ENCODE assay signal across 12 cellular contexts in genomic region chr1:214558002-214558770, GRCh38. TPM values are rescaled to one million over a fixed set of nuclear protein-coding genes. Genes with fewer than 3 reads are reported as not detected.
DNase-seq lines count a peak whose midpoint lies in the region; ATAC-seq and TF ChIP-seq lines count a peak whose summit lies in the region.
"Had no signal": no experiment of that assay in that cellular context is flagged by ENCODE, and none has a peak within 500 bp of the region (broad histone marks: within the 10 kb centered on the region; RNA-seq: fewer than 3 reads in every experiment).

No MANE protein-coding gene starts in this region.

- no peaks in the 10 kb centered on the region for H3K36me3 Mint-ChIP-seq in activated T-cell treated with anti-CD3 and anti-CD28 coated beads, Interleukin-2, amount 50 U/mL, for 72 hours (ENCODE audit: insufficient read depth in 2 of 2)
- H3K36me3 Mint-ChIP-seq in activated T-cell treated with anti-CD3 and anti-CD28 coated beads, Interleukin-2, amount 50 U/mL, for 24 hours (ENCODE audit: low read depth): no peaks in the 10 kb centered on the region
- H3K36me3 Mint-ChIP-seq: naive thymus-derived CD8-positive, alpha-beta T cell had no signal

- peak in 1 of 2 donors; percentile 15 for DNase-seq in activated T-cell treated with anti-CD3 and anti-CD28 coated beads, Interleukin-2, amount 50 U/mL, for 72 hours
- DNase-seq in activated T-cell treated with anti-CD3 and anti-CD28 coated beads, Interleukin-2, amount 50 U/mL, for 24 hours: no peak
- DNase-seq in LHCN-M2 (ENCODE audit: low read depth): peak; percentile 97
- DNase-seq in epithelial cell of esophagus (ENCODE audit: low read depth): peak; percentile 86
- peak; percentile 77 for DNase-seq in stromal cell of bone marrow (ENCODE audit: low read depth)
- DNase-seq in vagina (ENCODE audit: extremely low spot score in 2 of 2): no peak
- DNase-seq in stimulated activated CD4-positive, alpha-beta T cell treated with anti-CD3 and anti-CD28 coated beads, Interleukin-4, amount 100 ng/mL, for 4 hours: no peak
- DNase-seq in NCI-H748 (lab: John Stamatoyannopoulos, UW; ENCODE audit: unreplicated experiment): no peak
- DNase-seq: activated CD4-positive, alpha-beta T cell treated with anti-CD3 and anti-CD28 coated beads, Interleukin-2, amount 50 U/mL, for 4 hours; effector CD8-positive, alpha-beta T cell; naive thymus-derived CD8-positive, alpha-beta T cell had no signal

- intact Hi-C loops in vagina (cut with DNase I): loop anchor here (10.0 kb wide), 1 partner anchor 273 kb away; the partner anchor contains the start of gene SMYD2

- no peaks in the 10 kb centered on the region for H3K27me3 ChIP-seq in vagina
- H3K27me3 ChIP-seq: BLaER1 had no signal

- no peak for TF ChIP-seq POLR2A in vagina (IDR thresholded peaks at IDR 0.05)

- no peak overlapping the region for H3K27ac Mint-ChIP-seq in activated T-cell treated with anti-CD3 and anti-CD28 coated beads, Interleukin-2, amount 50 U/mL, for 72 hours
- no peak overlapping the region for H3K27ac Mint-ChIP-seq in activated T-cell treated with anti-CD3 and anti-CD28 coated beads, Interleukin-2, amount 50 U/mL, for 24 hours
- H3K27ac Mint-ChIP-seq: naive thymus-derived CD8-positive, alpha-beta T cell had no signal

- no peaks in the 10 kb centered on the region for H3K9me3 ChIP-seq in vagina
- H3K9me3 ChIP-seq: BLaER1 had no signal

- H3K4me3 Mint-ChIP-seq in activated T-cell treated with anti-CD3 and anti-CD28 coated beads, Interleukin-2, amount 50 U/mL, for 72 hours: no peak overlapping the region
- no peak overlapping the region for H3K4me3 Mint-ChIP-seq in activated T-cell treated with anti-CD3 and anti-CD28 coated beads, Interleukin-2, amount 50 U/mL, for 24 hours
- H3K4me3 Mint-ChIP-seq: naive thymus-derived CD8-positive, alpha-beta T cell had no signal

- H3K9me3 Mint-ChIP-seq in activated T-cell treated with anti-CD3 and anti-CD28 coated beads, Interleukin-2, amount 50 U/mL, for 72 hours: no peaks in the 10 kb centered on the region
- H3K9me3 Mint-ChIP-seq in activated T-cell treated with anti-CD3 and anti-CD28 coated beads, Interleukin-2, amount 50 U/mL, for 24 hours: no peaks in the 10 kb centered on the region
- H3K9me3 Mint-ChIP-seq: naive thymus-derived CD8-positive, alpha-beta T cell had no signal

- H3K4me1 ChIP-seq in vagina: no peaks in the 10 kb centered on the region
- H3K4me1 ChIP-seq: BLaER1 had no signal

- no peak overlapping the region for H3K27ac ChIP-seq in vagina
- H3K27ac ChIP-seq: BLaER1 had no signal

- H3K4me1 Mint-ChIP-seq in activated T-cell treated with anti-CD3 and anti-CD28 coated beads, Interleukin-2, amount 50 U/mL, for 72 hours (ENCODE audit: low read depth): peaks cover 8% of the 10 kb centered on the region
- peaks cover 2% of the 10 kb centered on the region for H3K4me1 Mint-ChIP-seq in activated T-cell treated with anti-CD3 and anti-CD28 coated beads, Interleukin-2, amount 50 U/mL, for 24 hours (ENCODE audit: low read depth)
- H3K4me1 Mint-ChIP-seq: naive thymus-derived CD8-positive, alpha-beta T cell had no signal

- H3K27me3 Mint-ChIP-seq in activated T-cell treated with anti-CD3 and anti-CD28 coated beads, Interleukin-2, amount 50 U/mL, for 72 hours (ENCODE audit: low read depth): peaks cover 50% of the 10 kb centered on the region
- H3K27me3 Mint-ChIP-seq in activated T-cell treated with anti-CD3 and anti-CD28 coated beads, Interleukin-2, amount 50 U/mL, for 24 hours: peaks cover 49% of the 10 kb centered on the region

- H3K36me3 ChIP-seq in vagina: no peaks in the 10 kb centered on the region
- H3K36me3 ChIP-seq: BLaER1 had no signal

- TF ChIP-seq CTCF in epithelial cell of esophagus (IDR thresholded peaks at IDR 0.05; ENCODE audit: insufficient read depth, low read depth, low read length, missing control alignments) (no peak), vagina (IDR thresholded peaks at IDR 0.05) (no peak)

- H3K4me3 ChIP-seq in epithelial cell of esophagus (ENCODE audit: low read length) (no peak overlapping the region), vagina (no peak overlapping the region)
- H3K4me3 ChIP-seq: BLaER1 had no signal

- ATAC-seq in activated T-cell treated with anti-CD3 and anti-CD28 coated beads, Interleukin-2, amount 50 U/mL, for 72 hours (replicated peaks in 1 of 2): peak; percentile 66 to 77
- ATAC-seq: naive thymus-derived CD8-positive, alpha-beta T cell had no signal

RNA-seq across cellular contexts. Expression of gene PTPN14, which starts 6.8 kb away (rescaled TPM):
- total RNA-seq in activated T-cell treated with anti-CD3 and anti-CD28 coated beads, Interleukin-2, amount 50 U/mL, for 72 hours: 10 to 100 TPM; 13.5 to 23.5 TPM
- 40.1 and 47.7 TPM in 2 replicates for total RNA-seq in LHCN-M2 (2014; rRNA removed)
- 28.2 TPM for polyA plus RNA-seq in LHCN-M2 (2012)
- 24.3 TPM for total RNA-seq in vagina

RNA-seq across cellular contexts. Expression of gene CENPF, which starts 44.8 kb away (rescaled TPM):
- 10 to 100 TPM; 87.2 to 96.3 TPM for total RNA-seq in activated T-cell treated with anti-CD3 and anti-CD28 coated beads, Interleukin-2, amount 50 U/mL, for 72 hours
- total RNA-seq in LHCN-M2 (2014; rRNA removed): 199 and 222 TPM in 2 replicates
- polyA plus RNA-seq in LHCN-M2 (2012): 29.3 TPM
- 6.4 TPM for total RNA-seq in vagina

Comparison
In these comparisons a context has a peak if more than half of its experiments do, and no peak if none do; other contexts are left out.
1. DNase-seq: peak in LHCN-M2 (single experiment), epithelial cell of esophagus (single experiment) and stromal cell of bone marrow (single experiment); none in activated T-cell treated with anti-CD3 and anti-CD28 coated beads, Interleukin-2, amount 50 U/mL, for 24 hours (single experiment), vagina (0 of 2), stimulated activated CD4-positive, alpha-beta T cell treated with anti-CD3 and anti-CD28 coated beads, Interleukin-4, amount 100 ng/mL, for 4 hours (0 of 2) and NCI-H748 (single experiment).
2. RNA of gene CENPF, which starts 44.8 kb away (total RNA-seq): 199 to 222 TPM in LHCN-M2 and 87.2 to 96.3 TPM in activated T-cell treated with anti-CD3 and anti-CD28 coated beads, Interleukin-2, amount 50 U/mL, for 72 hours; 6.4 TPM in vagina (single experiment); every median in the first group is over 10 times any median in the second.